ENCODE assay signal across 10 cellular contexts in genomic region chr11:128886401-128887119, GRCh38. TPM values are rescaled to one million over a fixed set of nuclear protein-coding genes. Genes with fewer than 3 reads are reported as not detected.
DNase-seq lines count a peak whose midpoint lies in the region; ATAC-seq, FAIRE-seq and TF ChIP-seq lines count a peak whose summit lies in the region.
"Had no signal": no experiment of that assay in that cellular context is flagged by ENCODE, and none has a peak within 500 bp of the region (broad histone marks: within the 10 kb centered on the region; RNA-seq: fewer than 3 reads in every experiment).

No MANE protein-coding gene starts in this region.

- H3K27ac ChIP-seq in sigmoid colon, result no peak overlapping the region
- H3K27ac ChIP-seq: skin epidermis had no signal

- H3K4me3 Mint-ChIP-seq in activated CD8-positive, alpha-beta memory T cell treated with anti-CD3 and anti-CD28 coated beads, Interleukin-2, amount 10 ng/mL, durations not matched to agents 7 days and 5 days, result no peak overlapping the region
- H3K4me3 Mint-ChIP-seq in effector memory CD8-positive, alpha-beta T cell, result no peak overlapping the region
- H3K4me3 Mint-ChIP-seq in stimulated activated naive B cell treated with anti-CD40 and anti-IgM and Interleukin-4, amounts not matched to agents 10 μg/mL and 1 μg/mL and 100 μg/mL, for 72 hours, result no peak overlapping the region

- no peak for TF ChIP-seq POLR2A in sigmoid colon (IDR thresholded peaks at IDR 0.05)

- WGBS in sigmoid colon, 2 donors, result 10 to 21% methylated on average over 5 of the region's 5 CpGs

- peaks cover 9% of the 10 kb centered on the region for H3K4me1 Mint-ChIP-seq in activated CD8-positive, alpha-beta memory T cell treated with anti-CD3 and anti-CD28 coated beads, Interleukin-2, amount 10 ng/mL, durations not matched to agents 7 days and 5 days
- H3K4me1 Mint-ChIP-seq in effector memory CD8-positive, alpha-beta T cell (ENCODE audit: low read depth in 2 of 2), result peaks cover 9 to 14% of the 10 kb centered on the region in 2 donors
- H3K4me1 Mint-ChIP-seq in stimulated activated naive B cell treated with anti-CD40 and anti-IgM and Interleukin-4, amounts not matched to agents 10 μg/mL and 1 μg/mL and 100 μg/mL, for 72 hours, result peaks cover 7 to 15% of the 10 kb centered on the region in 2 donors

- H3K36me3 Mint-ChIP-seq in activated CD8-positive, alpha-beta memory T cell treated with anti-CD3 and anti-CD28 coated beads, Interleukin-2, amount 10 ng/mL, durations not matched to agents 7 days and 5 days, result no peaks in the 10 kb centered on the region
- H3K36me3 Mint-ChIP-seq in effector memory CD8-positive, alpha-beta T cell (ENCODE audit: insufficient read depth), result peaks cover 6% of the 10 kb centered on the region
- no peaks in the 10 kb centered on the region for H3K36me3 Mint-ChIP-seq in stimulated activated naive B cell treated with anti-CD40 and anti-IgM and Interleukin-4, amounts not matched to agents 10 μg/mL and 1 μg/mL and 100 μg/mL, for 72 hours

- TF ChIP-seq CTCF in sigmoid colon (IDR thresholded peaks at IDR 0.05), result no peak

- CTCF ChIA-PET in activated CD8-positive, alpha-beta memory T cell treated with anti-CD3 and anti-CD28 coated beads, Interleukin-2, amount 10 ng/mL, durations not matched to agents 7 days and 5 days (lab: Charles Lee), result interaction anchor here (1.1 to 5.9 kb wide), 9 partner anchors 9 to 95 kb away, joined by 3 to 141 read pairs (median 9); no protein-coding TSS in a partner anchor

- no peaks in the 10 kb centered on the region for H3K9me3 Mint-ChIP-seq in activated CD8-positive, alpha-beta memory T cell treated with anti-CD3 and anti-CD28 coated beads, Interleukin-2, amount 10 ng/mL, durations not matched to agents 7 days and 5 days (ENCODE audit: low read depth)
- no peaks in the 10 kb centered on the region for H3K9me3 Mint-ChIP-seq in effector memory CD8-positive, alpha-beta T cell
- no peaks in the 10 kb centered on the region for H3K9me3 Mint-ChIP-seq in stimulated activated naive B cell treated with anti-CD40 and anti-IgM and Interleukin-4, amounts not matched to agents 10 μg/mL and 1 μg/mL and 100 μg/mL, for 72 hours

- no peaks in the 10 kb centered on the region for H3K9me3 ChIP-seq in sigmoid colon

- intact Hi-C loops in sigmoid colon (cut with DNase I), result no loop called here

- no peak for FAIRE-seq in GM19239 (lab: Jason Lieb, UNC)
- FAIRE-seq: TTC549 had no signal

- no peak overlapping the region for H3K4me3 ChIP-seq in sigmoid colon
- H3K4me3 ChIP-seq: skin epidermis had no signal

- DNase-seq in activated CD8-positive, alpha-beta memory T cell treated with anti-CD3 and anti-CD28 coated beads, Interleukin-2, amount 10 ng/mL, durations not matched to agents 7 days and 5 days, result no peak
- no peak for DNase-seq in activated CD8-positive, alpha-beta memory T cell treated with anti-CD3 and anti-CD28 coated beads for 24 hours
- DNase-seq in NCI-H510A treated with DMSO at 0.1 percent for 48 hours (lab: John Stamatoyannopoulos, UW) (peak; percentile 83), sigmoid colon (no peak), midbrain (lab: John Stamatoyannopoulos, UW) (no peak), GM19239 (ENCODE audit: insufficient read length, low spot score) (no peak)
- no peak for DNase-seq in effector memory CD8-positive, alpha-beta T cell
- DNase-seq in stimulated activated naive B cell treated with anti-CD40 and anti-IgM and Interleukin-4, amounts not matched to agents 10 μg/mL and 1 μg/mL and 100 μg/mL, for 72 hours, result no peak

- no peaks in the 10 kb centered on the region for H3K36me3 ChIP-seq in sigmoid colon

- no peak for TF ChIP-seq EP300 in sigmoid colon (IDR thresholded peaks at IDR 0.05)

- peak; percentile 38 for ATAC-seq in activated CD8-positive, alpha-beta memory T cell treated with anti-CD3 and anti-CD28 coated beads, Interleukin-2, amount 10 ng/mL, durations not matched to agents 7 days and 5 days
- peak; percentile 52 for ATAC-seq in effector memory CD8-positive, alpha-beta T cell (replicated peaks)
- ATAC-seq in stimulated activated naive B cell treated with anti-CD40 and anti-IgM and Interleukin-4, amounts not matched to agents 10 μg/mL and 1 μg/mL and 100 μg/mL, for 72 hours (replicated peaks), result peak; percentile 37 to 45

- no peak overlapping the region for H3K27ac Mint-ChIP-seq in activated CD8-positive, alpha-beta memory T cell treated with anti-CD3 and anti-CD28 coated beads, Interleukin-2, amount 10 ng/mL, durations not matched to agents 7 days and 5 days
- H3K27ac Mint-ChIP-seq in effector memory CD8-positive, alpha-beta T cell, result no peak overlapping the region
- H3K27ac Mint-ChIP-seq in stimulated activated naive B cell treated with anti-CD40 and anti-IgM and Interleukin-4, amounts not matched to agents 10 μg/mL and 1 μg/mL and 100 μg/mL, for 72 hours, result no peak overlapping the region

- H3K27me3 ChIP-seq in sigmoid colon, result peaks cover 8 to 37% (median 21%) of the 10 kb centered on the region in 3 donors

- peaks cover 80% of the 10 kb centered on the region for H3K27me3 Mint-ChIP-seq in activated CD8-positive, alpha-beta memory T cell treated with anti-CD3 and anti-CD28 coated beads, Interleukin-2, amount 10 ng/mL, durations not matched to agents 7 days and 5 days
- peaks cover 63 to 97% of the 10 kb centered on the region in 2 donors for H3K27me3 Mint-ChIP-seq in effector memory CD8-positive, alpha-beta T cell
- H3K27me3 Mint-ChIP-seq in stimulated activated naive B cell treated with anti-CD40 and anti-IgM and Interleukin-4, amounts not matched to agents 10 μg/mL and 1 μg/mL and 100 μg/mL, for 72 hours, result peaks cover 80 to 88% of the 10 kb centered on the region in 2 donors

- peaks cover 0 to 16% (median 14%) of the 10 kb centered on the region in 4 donors for H3K4me1 ChIP-seq in sigmoid colon

RNA-seq across cellular contexts. Expression of gene KCNJ5, which starts 4.6 kb away (rescaled TPM):
- total RNA-seq in activated CD8-positive, alpha-beta memory T cell treated with anti-CD3 and anti-CD28 coated beads, Interleukin-2, amount 10 ng/mL, durations not matched to agents 7 days and 5 days, result not detected
- total RNA-seq in sigmoid colon, result 1 to 10 TPM; 1.8 to 4.7 (median 2.9) TPM
- under 1 TPM in 2 of 3 donors, not detected in 1; 0.58 to 0.60 TPM for polyA plus RNA-seq in sigmoid colon

RNA-seq across cellular contexts. Expression of gene KCNJ1, which starts 19.5 kb away (rescaled TPM):
- not detected for total RNA-seq in activated CD8-positive, alpha-beta memory T cell treated with anti-CD3 and anti-CD28 coated beads, Interleukin-2, amount 10 ng/mL, durations not matched to agents 7 days and 5 days
- under 1 TPM in 1 of 4 donors, not detected in 3; 0.81 TPM for total RNA-seq in sigmoid colon
- not detected for polyA plus RNA-seq in sigmoid colon

RNA-seq across cellular contexts. Expression of gene TP53AIP1, which starts 56.1 kb away (rescaled TPM):
- not detected for total RNA-seq in activated CD8-positive, alpha-beta memory T cell treated with anti-CD3 and anti-CD28 coated beads, Interleukin-2, amount 10 ng/mL, durations not matched to agents 7 days and 5 days
- total RNA-seq in sigmoid colon, result under 1 TPM in 1 of 4 donors, not detected in 3; 0.55 TPM
- polyA plus RNA-seq in sigmoid colon, result under 1 TPM in 1 of 3 donors, not detected in 2; 0.16 TPM
